ENCODE assay signal across 1 cellular context in the genomic region with DNA sequence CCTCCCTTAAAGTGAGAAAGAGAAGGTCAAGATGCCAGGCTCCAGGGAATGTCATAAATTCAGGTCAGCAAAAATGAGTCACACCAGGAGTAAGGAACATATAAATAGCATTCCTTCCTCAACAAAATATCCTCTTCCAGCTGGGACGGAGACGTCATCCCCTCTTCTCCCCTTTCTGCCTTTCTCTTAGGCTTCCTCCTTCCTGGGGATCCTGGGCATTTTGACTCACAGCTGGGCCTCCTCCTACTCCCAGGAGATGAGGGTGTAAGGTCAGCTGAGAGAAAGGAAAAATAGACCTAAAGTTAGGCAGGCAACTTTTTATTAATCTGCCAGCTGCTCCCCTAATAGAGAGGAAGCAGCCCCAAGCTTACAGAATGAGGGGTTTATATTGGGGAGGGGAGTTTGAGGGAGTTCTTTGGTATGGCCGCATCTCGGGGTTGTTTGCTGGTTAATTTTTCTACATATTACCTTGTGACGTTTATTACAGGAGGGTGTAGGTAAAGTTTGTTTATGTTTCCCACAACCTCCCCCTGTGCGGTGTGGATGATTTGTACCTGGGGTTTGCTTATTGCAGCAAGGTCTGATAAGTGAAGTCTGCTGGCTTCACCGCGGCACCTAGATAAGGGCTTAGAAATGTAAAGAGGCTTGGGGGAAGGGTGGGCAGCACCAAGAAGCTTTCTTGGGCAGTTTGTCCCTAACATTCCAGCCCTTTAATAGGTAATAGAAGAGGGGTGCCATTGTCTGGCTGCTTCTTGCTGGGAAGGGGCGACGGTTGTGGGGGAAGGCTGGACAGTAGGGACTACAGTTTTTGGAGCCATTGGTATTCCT.
TF ChIP-seq lines count a peak whose summit lies in the region.

No MANE protein-coding gene starts in this region.

TF ChIP-seq in K562, 482 proteins besides CTCF, POLR2A, EP300 and RAD21 (continues in another document):
- peak; percentile 11; the same call in 1 of the 2 replicates for TF ChIP-seq JUN (IDR thresholded peaks at IDR 0.05; ENCODE audit: borderline replicate concordance, low read depth, low read length)
- TF ChIP-seq JUN (CRISPR knock-in tag; IDR thresholded peaks at IDR 0.05; ENCODE audit: borderline replicate concordance) = no peak
- TF ChIP-seq, protein P1, sequence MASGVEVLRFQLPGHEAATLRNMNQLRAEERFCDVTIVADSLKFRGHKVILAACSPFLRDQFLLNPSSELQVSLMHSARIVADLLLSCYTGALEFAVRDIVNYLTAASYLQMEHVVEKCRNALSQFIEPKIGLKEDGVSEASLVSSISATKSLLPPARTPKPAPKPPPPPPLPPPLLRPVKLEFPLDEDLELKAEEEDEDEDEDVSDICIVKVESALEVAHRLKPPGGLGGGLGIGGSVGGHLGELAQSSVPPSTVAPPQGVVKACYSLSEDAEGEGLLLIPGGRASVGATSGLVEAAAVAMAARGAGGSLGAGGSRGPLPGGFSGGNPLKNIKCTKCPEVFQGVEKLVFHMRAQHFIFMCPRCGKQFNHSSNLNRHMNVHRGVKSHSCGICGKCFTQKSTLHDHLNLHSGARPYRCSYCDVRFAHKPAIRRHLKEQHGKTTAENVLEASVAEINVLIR (CRISPR knock-in tag; IDR thresholded peaks at IDR 0.05) = no peak
- peak; percentile 83 for TF ChIP-seq CBFA2T3 (IDR thresholded peaks at IDR 0.05)
- peak; percentile 72 for TF ChIP-seq TEAD4 (IDR thresholded peaks at IDR 0.05; ENCODE audit: low read length)
- TF ChIP-seq TEAD4 (CRISPR knock-in tag; IDR thresholded peaks at IDR 0.05; ENCODE audit: borderline replicate concordance) = no peak
- TF ChIP-seq CTBP1 (IDR thresholded peaks at IDR 0.05; ENCODE audit: borderline replicate concordance) = peak; percentile 59; the same call in 1 of the 2 replicates
- TF ChIP-seq, protein P2, sequence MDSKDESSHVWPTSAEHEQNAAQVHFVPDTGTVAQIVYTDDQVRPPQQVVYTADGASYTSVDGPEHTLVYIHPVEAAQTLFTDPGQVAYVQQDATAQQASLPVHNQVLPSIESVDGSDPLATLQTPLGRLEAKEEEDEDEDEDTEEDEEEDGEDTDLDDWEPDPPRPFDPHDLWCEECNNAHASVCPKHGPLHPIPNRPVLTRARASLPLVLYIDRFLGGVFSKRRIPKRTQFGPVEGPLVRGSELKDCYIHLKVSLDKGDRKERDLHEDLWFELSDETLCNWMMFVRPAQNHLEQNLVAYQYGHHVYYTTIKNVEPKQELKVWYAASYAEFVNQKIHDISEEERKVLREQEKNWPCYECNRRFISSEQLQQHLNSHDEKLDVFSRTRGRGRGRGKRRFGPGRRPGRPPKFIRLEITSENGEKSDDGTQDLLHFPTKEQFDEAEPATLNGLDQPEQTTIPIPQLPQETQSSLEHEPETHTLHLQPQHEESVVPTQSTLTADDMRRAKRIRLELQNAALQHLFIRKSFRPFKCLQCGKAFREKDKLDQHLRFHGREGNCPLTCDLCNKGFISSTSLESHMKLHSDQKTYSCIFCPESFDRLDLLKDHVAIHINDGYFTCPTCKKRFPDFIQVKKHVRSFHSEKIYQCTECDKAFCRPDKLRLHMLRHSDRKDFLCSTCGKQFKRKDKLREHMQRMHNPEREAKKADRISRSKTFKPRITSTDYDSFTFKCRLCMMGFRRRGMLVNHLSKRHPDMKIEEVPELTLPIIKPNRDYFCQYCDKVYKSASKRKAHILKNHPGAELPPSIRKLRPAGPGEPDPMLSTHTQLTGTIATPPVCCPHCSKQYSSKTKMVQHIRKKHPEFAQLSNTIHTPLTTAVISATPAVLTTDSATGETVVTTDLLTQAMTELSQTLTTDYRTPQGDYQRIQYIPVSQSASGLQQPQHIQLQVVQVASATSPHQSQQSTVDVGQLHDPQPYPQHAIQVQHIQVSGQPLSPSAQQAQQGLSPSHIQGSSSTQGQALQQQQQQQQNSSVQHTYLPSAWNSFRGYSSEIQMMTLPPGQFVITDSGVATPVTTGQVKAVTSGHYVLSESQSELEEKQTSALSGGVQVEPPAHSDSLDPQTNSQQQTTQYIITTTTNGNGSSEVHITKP (IDR thresholded peaks at IDR 0.05; ENCODE audit: partially characterized antibody) = peak; percentile 11
- peak; percentile 41; the same call in 1 of the 2 replicates for TF ChIP-seq SMARCA4 (IDR thresholded peaks at IDR 0.05)
- peak; percentile 64 for TF ChIP-seq NCOR1 (IDR thresholded peaks at IDR 0.05)
- 0 out of 4 replicates have a peak, but pooled peaks of 1 of the 2 experiments have one; percentile 17 for TF ChIP-seq SRF (CRISPR knock-in tag; IDR thresholded peaks at IDR 0.05)
- TF ChIP-seq LEF1 (IDR thresholded peaks at IDR 0.05) = peak; percentile 50; the same call in 1 of the 2 replicates
- peak; percentile 48; the same call in 1 of the 2 replicates for TF ChIP-seq ZBTB7A (IDR thresholded peaks at IDR 0.05; ENCODE audit: borderline replicate concordance, control insufficient read depth, low read depth, low read length)
- peak in 1 of 2 experiments; percentile 49; a peak in 1 of 4 replicates for TF ChIP-seq TBL1XR1 (IDR thresholded peaks at IDR 0.05; ENCODE audit: low read length in 2 of 2)
- TF ChIP-seq, protein P3, sequence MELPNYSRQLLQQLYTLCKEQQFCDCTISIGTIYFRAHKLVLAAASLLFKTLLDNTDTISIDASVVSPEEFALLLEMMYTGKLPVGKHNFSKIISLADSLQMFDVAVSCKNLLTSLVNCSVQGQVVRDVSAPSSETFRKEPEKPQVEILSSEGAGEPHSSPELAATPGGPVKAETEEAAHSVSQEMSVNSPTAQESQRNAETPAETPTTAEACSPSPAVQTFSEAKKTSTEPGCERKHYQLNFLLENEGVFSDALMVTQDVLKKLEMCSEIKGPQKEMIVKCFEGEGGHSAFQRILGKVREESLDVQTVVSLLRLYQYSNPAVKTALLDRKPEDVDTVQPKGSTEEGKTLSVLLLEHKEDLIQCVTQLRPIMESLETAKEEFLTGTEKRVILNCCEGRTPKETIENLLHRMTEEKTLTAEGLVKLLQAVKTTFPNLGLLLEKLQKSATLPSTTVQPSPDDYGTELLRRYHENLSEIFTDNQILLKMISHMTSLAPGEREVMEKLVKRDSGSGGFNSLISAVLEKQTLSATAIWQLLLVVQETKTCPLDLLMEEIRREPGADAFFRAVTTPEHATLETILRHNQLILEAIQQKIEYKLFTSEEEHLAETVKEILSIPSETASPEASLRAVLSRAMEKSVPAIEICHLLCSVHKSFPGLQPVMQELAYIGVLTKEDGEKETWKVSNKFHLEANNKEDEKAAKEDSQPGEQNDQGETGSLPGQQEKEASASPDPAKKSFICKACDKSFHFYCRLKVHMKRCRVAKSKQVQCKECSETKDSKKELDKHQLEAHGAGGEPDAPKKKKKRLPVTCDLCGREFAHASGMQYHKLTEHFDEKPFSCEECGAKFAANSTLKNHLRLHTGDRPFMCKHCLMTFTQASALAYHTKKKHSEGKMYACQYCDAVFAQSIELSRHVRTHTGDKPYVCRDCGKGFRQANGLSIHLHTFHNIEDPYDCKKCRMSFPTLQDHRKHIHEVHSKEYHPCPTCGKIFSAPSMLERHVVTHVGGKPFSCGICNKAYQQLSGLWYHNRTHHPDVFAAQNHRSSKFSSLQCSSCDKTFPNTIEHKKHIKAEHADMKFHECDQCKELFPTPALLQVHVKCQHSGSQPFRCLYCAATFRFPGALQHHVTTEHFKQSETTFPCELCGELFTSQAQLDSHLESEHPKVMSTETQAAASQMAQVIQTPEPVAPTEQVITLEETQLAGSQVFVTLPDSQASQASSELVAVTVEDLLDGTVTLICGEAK (IDR thresholded peaks at IDR 0.05) = 0 out of 2 replicates have a peak, but pooled peaks have one; percentile 13
- TF ChIP-seq, protein P3 (CRISPR knock-in tag; IDR thresholded peaks at IDR 0.05) = no peak
- TF ChIP-seq DDX20 (tag; IDR thresholded peaks at IDR 0.05; ENCODE audit: low read depth) = no peak
- TF ChIP-seq, protein P4, sequence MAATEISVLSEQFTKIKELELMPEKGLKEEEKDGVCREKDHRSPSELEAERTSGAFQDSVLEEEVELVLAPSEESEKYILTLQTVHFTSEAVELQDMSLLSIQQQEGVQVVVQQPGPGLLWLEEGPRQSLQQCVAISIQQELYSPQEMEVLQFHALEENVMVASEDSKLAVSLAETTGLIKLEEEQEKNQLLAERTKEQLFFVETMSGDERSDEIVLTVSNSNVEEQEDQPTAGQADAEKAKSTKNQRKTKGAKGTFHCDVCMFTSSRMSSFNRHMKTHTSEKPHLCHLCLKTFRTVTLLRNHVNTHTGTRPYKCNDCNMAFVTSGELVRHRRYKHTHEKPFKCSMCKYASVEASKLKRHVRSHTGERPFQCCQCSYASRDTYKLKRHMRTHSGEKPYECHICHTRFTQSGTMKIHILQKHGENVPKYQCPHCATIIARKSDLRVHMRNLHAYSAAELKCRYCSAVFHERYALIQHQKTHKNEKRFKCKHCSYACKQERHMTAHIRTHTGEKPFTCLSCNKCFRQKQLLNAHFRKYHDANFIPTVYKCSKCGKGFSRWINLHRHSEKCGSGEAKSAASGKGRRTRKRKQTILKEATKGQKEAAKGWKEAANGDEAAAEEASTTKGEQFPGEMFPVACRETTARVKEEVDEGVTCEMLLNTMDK (IDR thresholded peaks at IDR 0.05; ENCODE audit: borderline replicate concordance, insufficient read depth, low read depth, low read length, poor library complexity, severe bottlenecking) = no peak
- no peak for TF ChIP-seq TEAD2 (tag; IDR thresholded peaks at IDR 0.05)
- TF ChIP-seq, protein P5, sequence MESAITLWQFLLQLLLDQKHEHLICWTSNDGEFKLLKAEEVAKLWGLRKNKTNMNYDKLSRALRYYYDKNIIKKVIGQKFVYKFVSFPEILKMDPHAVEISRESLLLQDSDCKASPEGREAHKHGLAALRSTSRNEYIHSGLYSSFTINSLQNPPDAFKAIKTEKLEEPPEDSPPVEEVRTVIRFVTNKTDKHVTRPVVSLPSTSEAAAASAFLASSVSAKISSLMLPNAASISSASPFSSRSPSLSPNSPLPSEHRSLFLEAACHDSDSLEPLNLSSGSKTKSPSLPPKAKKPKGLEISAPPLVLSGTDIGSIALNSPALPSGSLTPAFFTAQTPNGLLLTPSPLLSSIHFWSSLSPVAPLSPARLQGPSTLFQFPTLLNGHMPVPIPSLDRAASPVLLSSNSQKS (CRISPR knock-in tag; IDR thresholded peaks at IDR 0.05) = no peak
- TF ChIP-seq HDAC1 (IDR thresholded peaks at IDR 0.05) = 0 out of 4 replicates have a peak, but pooled peaks of 1 of the 2 experiments have one; percentile 49
- TF ChIP-seq NFIC (IDR thresholded peaks at IDR 0.05) = 0 out of 2 replicates have a peak, but pooled peaks have one; percentile 18
- TF ChIP-seq GTF2F1 (IDR thresholded peaks at IDR 0.05; ENCODE audit: low read depth, low read length) = no peak
- TF ChIP-seq HLTF (IDR thresholded peaks at IDR 0.05) = no peak
- peak; percentile 48; the same call in 1 of the 2 replicates for TF ChIP-seq POLR2AphosphoS5 (IDR thresholded peaks at IDR 0.05; ENCODE audit: control insufficient read depth, insufficient read depth, low read depth, low read length)
- TF ChIP-seq TAL1 (IDR thresholded peaks at IDR 0.05) = peak; percentile 65
- TF ChIP-seq CREM (IDR thresholded peaks at IDR 0.05; ENCODE audit: low read depth) = peak; percentile 31; the same call in 1 of the 2 replicates
- no peak for TF ChIP-seq U2AF2 (optimal IDR thresholded peaks at IDR 0.05; ENCODE audit: low read depth, low read length)
- TF ChIP-seq ZEB2 (IDR thresholded peaks at IDR 0.05) = peak; percentile 88
- TF ChIP-seq FOXK2 (conservative IDR thresholded peaks at IDR 0.05 in 1 of 2, IDR thresholded peaks at IDR 0.05 in 1 of 2; ENCODE audit: low read depth in 2 of 2) = peak in 1 of 2 experiments; percentile 16; a peak in 1 of 4 replicates
- TF ChIP-seq CCNT2 (IDR thresholded peaks at IDR 0.05; ENCODE audit: borderline replicate concordance, extremely low read depth, insufficient read length, low read depth, low read length) = peak; percentile 16
- TF ChIP-seq, protein P6, sequence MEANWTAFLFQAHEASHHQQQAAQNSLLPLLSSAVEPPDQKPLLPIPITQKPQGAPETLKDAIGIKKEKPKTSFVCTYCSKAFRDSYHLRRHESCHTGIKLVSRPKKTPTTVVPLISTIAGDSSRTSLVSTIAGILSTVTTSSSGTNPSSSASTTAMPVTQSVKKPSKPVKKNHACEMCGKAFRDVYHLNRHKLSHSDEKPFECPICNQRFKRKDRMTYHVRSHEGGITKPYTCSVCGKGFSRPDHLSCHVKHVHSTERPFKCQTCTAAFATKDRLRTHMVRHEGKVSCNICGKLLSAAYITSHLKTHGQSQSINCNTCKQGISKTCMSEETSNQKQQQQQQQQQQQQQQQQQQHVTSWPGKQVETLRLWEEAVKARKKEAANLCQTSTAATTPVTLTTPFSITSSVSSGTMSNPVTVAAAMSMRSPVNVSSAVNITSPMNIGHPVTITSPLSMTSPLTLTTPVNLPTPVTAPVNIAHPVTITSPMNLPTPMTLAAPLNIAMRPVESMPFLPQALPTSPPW (CRISPR knock-in tag; IDR thresholded peaks at IDR 0.05) = peak; percentile 20; the same call in 1 of the 2 replicates
- peak; percentile 77 for TF ChIP-seq ARID1B (IDR thresholded peaks at IDR 0.05)
- peak; percentile 70; the same call in 1 of the 2 replicates for TF ChIP-seq KLF16 (IDR thresholded peaks at IDR 0.05)
- TF ChIP-seq RCOR1 (IDR thresholded peaks at IDR 0.05; ENCODE audit: borderline replicate concordance in 1 of 2, low read depth in 2 of 2, low read length in 2 of 2) = peak in 1 of 2 experiments; percentile 39; a peak in 2 of 4 replicates
- TF ChIP-seq KDM1A (IDR thresholded peaks at IDR 0.05) = peak; percentile 9 to 56; a peak in 3 of 4 replicates
- peak; percentile 22; the same call in 1 of the 2 replicates for TF ChIP-seq SMAD4 (CRISPR knock-in tag; conservative IDR thresholded peaks at IDR 0.05)
- 0 out of 2 replicates have a peak, but pooled peaks have one; percentile 15 for TF ChIP-seq MTA3 (IDR thresholded peaks at IDR 0.05; ENCODE audit: borderline replicate concordance)
- TF ChIP-seq BRD9 (IDR thresholded peaks at IDR 0.05; ENCODE audit: low read depth, partially characterized antibody) = peak; percentile 17
- no peak for TF ChIP-seq ZBED1 (IDR thresholded peaks at IDR 0.05)
- TF ChIP-seq ZNF584 (CRISPR knock-in tag; IDR thresholded peaks at IDR 0.05; ENCODE audit: low read depth) = no peak
